In genomic region chr14:88209273-88209672, GRCh38 we compare ENCODE assay signal across 16 cellular contexts.
DNase-seq lines count a peak whose midpoint lies in the region; ATAC-seq and TF ChIP-seq lines count a peak whose summit lies in the region.
"Had no signal": no experiment of that assay in that cellular context is flagged by ENCODE, and none has a peak within 500 bp of the region (broad histone marks: within the 10 kb centered on the region; RNA-seq: fewer than 3 reads in every experiment).

No MANE protein-coding gene starts in this region.

- peaks cover 4% of the 10 kb centered on the region for H3K27me3 Mint-ChIP-seq in GM23338 (ENCODE audit: insufficient read depth, low read depth, poor library complexity)

- H2AFZ ChIP-seq in GM23338 = 0 out of 2 replicates have a peak overlapping the region, but pooled peaks have one; percentile 38

- peak overlapping the region; percentile 34; the same call in 1 of the 2 replicates for H3K27ac Mint-ChIP-seq in GM23338
- H3K27ac Mint-ChIP-seq: activated CD8-positive, alpha-beta T cell treated with anti-CD3 and anti-CD28 coated beads for 36 hours; natural killer cell; progenitor cell of endocrine pancreas had no signal

- peaks cover 5% of the 10 kb centered on the region; the same call in 2 of the 3 replicates for H3K4me1 Mint-ChIP-seq in GM23338
- H3K4me1 Mint-ChIP-seq: natural killer cell had no signal

- H3K9me3 ChIP-seq in lower lobe of right lung = no peaks in the 10 kb centered on the region
- H3K9me3 ChIP-seq: heart left ventricle, Peyer's patch had no signal

- no peak overlapping the region for H3K4me2 ChIP-seq in GM23338

- peaks cover 3% of the 10 kb centered on the region; the same call in 1 of the 2 replicates for H3K9me2 ChIP-seq in GM23338 (ENCODE audit: insufficient read depth)

- H4K20me1 ChIP-seq in GM23338 (replicated peaks; ENCODE audit: insufficient read depth) = no peaks in the 10 kb centered on the region

- no peaks in the 10 kb centered on the region for H3K9me3 Mint-ChIP-seq in GM23338
- H3K9me3 Mint-ChIP-seq: activated CD8-positive, alpha-beta T cell treated with anti-CD3 and anti-CD28 coated beads for 36 hours; natural killer cell had no signal

- H3K36me3 Mint-ChIP-seq in GM23338 (ENCODE audit: low read depth) = no peaks in the 10 kb centered on the region
- H3K36me3 Mint-ChIP-seq: natural killer cell had no signal

- no peak for DNase-seq in GM23338 (ENCODE audit: low spot score)
- no peak for DNase-seq in NCI-H2196 treated with DMSO at 0.1 percent for 48 hours (lab: John Stamatoyannopoulos, UW; ENCODE audit: unreplicated experiment)
- DNase-seq in NCI-H2227 (lab: John Stamatoyannopoulos, UW; ENCODE audit: unreplicated experiment) = no peak
- no peak for DNase-seq in lower lobe of right lung
- DNase-seq: activated CD8-positive, alpha-beta T cell treated with anti-CD3 and anti-CD28 coated beads for 36 hours; DMS 273 treated with DMSO at 0.1 percent for 48 hours; effector CD4-positive, alpha-beta T cell; heart left ventricle; natural killer cell; NCI-H748 treated with DMSO at 0.1 percent for 48 hours; Peyer's patch; small intestine had no signal

- H3K36me3 ChIP-seq in GM23338 (ENCODE audit: insufficient read depth) = no peaks in the 10 kb centered on the region
- no peaks in the 10 kb centered on the region for H3K36me3 ChIP-seq in lower lobe of right lung
- H3K36me3 ChIP-seq: heart left ventricle, Peyer's patch had no signal

- no peak overlapping the region for H3K4me3 Mint-ChIP-seq in GM23338
- H3K4me3 Mint-ChIP-seq: activated CD8-positive, alpha-beta T cell treated with anti-CD3 and anti-CD28 coated beads for 36 hours; natural killer cell had no signal

- no peak overlapping the region for H3K4me3 ChIP-seq in GM23338
- no peak overlapping the region for H3K4me3 ChIP-seq in lower lobe of right lung
- H3K4me3 ChIP-seq: heart left ventricle, Peyer's patch had no signal

- no peaks in the 10 kb centered on the region for H3F3A ChIP-seq in GM23338 (replicated peaks; ENCODE audit: low read depth)

- no peaks in the 10 kb centered on the region for H3K27me3 ChIP-seq in GM23338 (ENCODE audit: insufficient read depth)
- peaks cover 8% of the 10 kb centered on the region for H3K27me3 ChIP-seq in lower lobe of right lung (ENCODE audit: low read depth)
- H3K27me3 ChIP-seq: Peyer's patch had no signal

- H3K27ac ChIP-seq in GM23338 (ENCODE audit: low read depth) (no peak overlapping the region), lower lobe of right lung (no peak overlapping the region)
- H3K27ac ChIP-seq: heart left ventricle, Peyer's patch had no signal

- no peaks in the 10 kb centered on the region for H3K79me2 ChIP-seq in GM23338 (replicated peaks; ENCODE audit: insufficient read depth)

- no peak; a peak in 1 of 4 replicates for TF ChIP-seq CTCF in GM23338 (conservative IDR thresholded peaks at IDR 0.05; ENCODE audit: low read depth in 2 of 2)
- TF ChIP-seq CTCF in lower lobe of right lung (IDR thresholded peaks at IDR 0.05) = no peak

- ATAC-seq in GM19023 (IDR thresholded peaks at IDR 0.05; ENCODE audit: unreplicated experiment) (peak; percentile 80), GM23338 (peak; percentile 71), HG03558 (IDR thresholded peaks at IDR 0.05; ENCODE audit: extremely low read depth, unreplicated experiment) (peak; percentile 42), GM19324 (IDR thresholded peaks at IDR 0.05; ENCODE audit: low FRiP score, unreplicated experiment) (no peak), lower lobe of right lung (no peak)
- ATAC-seq: activated CD8-positive, alpha-beta T cell treated with anti-CD3 and anti-CD28 coated beads for 36 hours; heart left ventricle; natural killer cell had no signal

- H3K4me1 ChIP-seq in GM23338 (ENCODE audit: insufficient read depth) = no peaks in the 10 kb centered on the region
- no peaks in the 10 kb centered on the region for H3K4me1 ChIP-seq in lower lobe of right lung
- H3K4me1 ChIP-seq: Peyer's patch had no signal

- intact Hi-C loops in lower lobe of right lung (cut with DNase I) = no loop called here

TF ChIP-seq in GM23338, 12 proteins besides CTCF, POLR2A, EP300 and RAD21:
- TF ChIP-seq EZH2phosphoT487 (IDR thresholded peaks at IDR 0.05; ENCODE audit: unreplicated experiment) (no peak), REST (IDR thresholded peaks at IDR 0.05; ENCODE audit: unreplicated experiment) (no peak), POLR2AphosphoS5 (IDR thresholded peaks at IDR 0.05; ENCODE audit: low read depth) (no peak), CREB1 (CRISPR knock-in tag; IDR thresholded peaks at IDR 0.05; ENCODE audit: low read depth) (no peak), STAT1 (IDR thresholded peaks at IDR 0.05; ENCODE audit: unreplicated experiment) (no peak)

Comparison
In these comparisons a context has a peak if more than half of its experiments do, and no peak if none do; other contexts are left out.
1. ATAC-seq: peak in GM19023 (single experiment), GM23338 (single experiment) and HG03558 (single experiment); none in GM19324 (single experiment) and lower lobe of right lung (0 of 2).